1 cellular context compared by ENCODE assay signal in genomic region chr11:130002352-130002845, GRCh38.
TF ChIP-seq lines count a peak whose summit lies in the region.

Gene PRDM10, minus strand, starts transcription at chr11:130002835. Its CDS starts 41,871 bp downstream, at chr11:129960964.

TF ChIP-seq in WTC11, 78 proteins besides CTCF, POLR2A, EP300 and RAD21 (continued from another document):
- TF ChIP-seq FOXJ3 (CRISPR knock-in tag; IDR thresholded peaks at IDR 0.05; ENCODE audit: borderline replicate concordance) (no peak), CBFB (CRISPR knock-in tag; IDR thresholded peaks at IDR 0.05; ENCODE audit: low read depth) (no peak; the same call in 1 of the 2 replicates), NR1H2 (CRISPR knock-in tag; IDR thresholded peaks at IDR 0.05) (no peak), TP53 (CRISPR knock-in tag; IDR thresholded peaks at IDR 0.05) (0 out of 2 replicates have a peak, but pooled peaks have one; percentile 64), NR2C2 (CRISPR knock-in tag; IDR thresholded peaks at IDR 0.05) (no peak), SP1 (CRISPR knock-in tag; conservative IDR thresholded peaks at IDR 0.05) (no peak), HMGXB4 (CRISPR knock-in tag; IDR thresholded peaks at IDR 0.05) (no peak), E2F1 (CRISPR knock-in tag; IDR thresholded peaks at IDR 0.05) (no peak), FOXK1 (CRISPR knock-in tag; IDR thresholded peaks at IDR 0.05) (0 out of 2 replicates have a peak, but pooled peaks have one; percentile 36), ZNF317 (CRISPR knock-in tag; IDR thresholded peaks at IDR 0.05; ENCODE audit: borderline replicate concordance, low read depth) (no peak)
- TF ChIP-seq, protein P1, sequence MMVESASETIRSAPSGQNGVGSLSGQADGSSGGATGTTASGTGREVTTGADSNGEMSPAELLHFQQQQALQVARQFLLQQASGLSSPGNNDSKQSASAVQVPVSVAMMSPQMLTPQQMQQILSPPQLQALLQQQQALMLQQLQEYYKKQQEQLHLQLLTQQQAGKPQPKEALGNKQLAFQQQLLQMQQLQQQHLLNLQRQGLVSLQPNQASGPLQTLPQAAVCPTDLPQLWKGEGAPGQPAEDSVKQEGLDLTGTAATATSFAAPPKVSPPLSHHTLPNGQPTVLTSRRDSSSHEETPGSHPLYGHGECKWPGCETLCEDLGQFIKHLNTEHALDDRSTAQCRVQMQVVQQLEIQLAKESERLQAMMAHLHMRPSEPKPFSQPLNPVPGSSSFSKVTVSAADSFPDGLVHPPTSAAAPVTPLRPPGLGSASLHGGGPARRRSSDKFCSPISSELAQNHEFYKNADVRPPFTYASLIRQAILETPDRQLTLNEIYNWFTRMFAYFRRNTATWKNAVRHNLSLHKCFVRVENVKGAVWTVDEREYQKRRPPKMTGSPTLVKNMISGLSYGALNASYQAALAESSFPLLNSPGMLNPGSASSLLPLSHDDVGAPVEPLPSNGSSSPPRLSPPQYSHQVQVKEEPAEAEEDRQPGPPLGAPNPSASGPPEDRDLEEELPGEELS (CRISPR knock-in tag; IDR thresholded peaks at IDR 0.05), result no peak; the same call in 1 of the 2 replicates
